25 cellular contexts compared by ENCODE assay signal in the genomic region with DNA sequence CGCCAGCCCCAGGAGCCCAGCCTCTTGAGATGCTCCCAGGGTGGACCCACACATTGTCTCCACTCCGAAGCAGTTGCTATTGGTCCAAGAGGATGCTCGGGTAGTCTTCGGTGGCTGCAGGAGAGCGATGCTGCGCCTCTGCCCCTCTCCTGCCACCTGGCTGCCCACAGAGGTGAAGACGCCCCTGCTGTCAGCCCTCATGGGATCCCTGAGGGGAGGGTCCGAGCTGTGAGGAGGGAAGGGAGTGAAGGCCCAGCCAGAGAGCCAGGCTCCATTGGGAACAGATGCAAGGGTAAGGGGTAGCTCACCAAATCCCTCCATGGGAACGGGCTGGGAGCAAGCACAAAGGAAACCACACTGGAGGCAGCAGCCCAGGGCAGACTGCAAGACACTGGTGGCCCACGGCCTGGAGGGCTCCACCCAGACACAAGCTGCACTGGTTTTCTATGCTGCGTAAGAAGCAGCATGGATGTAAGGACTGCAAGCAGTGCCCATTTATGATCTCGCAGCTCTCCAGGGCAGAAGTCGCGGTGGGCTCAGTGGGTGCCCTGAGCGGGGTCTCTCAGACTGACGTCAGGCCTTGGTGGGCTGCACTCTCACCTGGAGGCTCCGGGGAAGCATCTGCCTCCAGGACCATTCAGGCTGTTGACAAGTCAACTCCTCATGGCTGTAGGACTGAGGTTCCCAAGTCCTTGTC. TPM values are rescaled to one million over a fixed set of nuclear protein-coding genes. Genes with fewer than 3 reads are reported as not detected.
DNase-seq lines count a peak whose midpoint lies in the region; ATAC-seq, FAIRE-seq and TF ChIP-seq lines count a peak whose summit lies in the region.
"Had no signal": no experiment of that assay in that cellular context is flagged by ENCODE, and none has a peak within 500 bp of the region (broad histone marks: within the 10 kb centered on the region; RNA-seq: fewer than 3 reads in every experiment).

No MANE protein-coding gene starts in this region.

- H3K4me3 ChIP-seq in BLaER1 treated with 17β-estradiol and CSF1 and Interleukin-3, amounts not matched to agents 10 nM and 100 nM = no peak overlapping the region
- H3K4me3 ChIP-seq in CD4-positive, CD25-positive, alpha-beta regulatory T cell (ENCODE audit: low read depth, low read length) = no peak overlapping the region
- H3K4me3 ChIP-seq in H1 (ENCODE audit: extremely low read depth in 1 of 4, insufficient read depth in 2 of 4, low read depth in 3 of 4, low read length in 4 of 4) (no peak overlapping the region), neural progenitor cell (no peak overlapping the region), small intestine (ENCODE audit: low read depth in 1 of 2, low read length in 2 of 2) (no peak overlapping the region)
- H3K4me3 ChIP-seq: ovary, stomach, transverse colon had no signal

- no peak overlapping the region for H4K8ac ChIP-seq in H1 (ENCODE audit: extremely low read depth, insufficient read depth, low read length)

- no peaks in the 10 kb centered on the region for H3K79me2 ChIP-seq in H1 (ENCODE audit: control insufficient read depth in 1 of 2, insufficient read depth in 2 of 2, low read length in 2 of 2)
- no peaks in the 10 kb centered on the region for H3K79me2 ChIP-seq in neural progenitor cell (ENCODE audit: low read depth)

- H3K4me2 ChIP-seq in BLaER1 treated with 17β-estradiol and CSF1 and Interleukin-3, amounts not matched to agents 10 nM and 100 nM = peak overlapping the region in 7 of 11 experiments; percentile 90 to 99 (median 96); a peak in 13 of 22 replicates
- H3K4me2 ChIP-seq in H1 (ENCODE audit: insufficient read depth in 1 of 2, low read depth in 2 of 2, low read length in 2 of 2) = no peak overlapping the region
- no peak overlapping the region for H3K4me2 ChIP-seq in neural progenitor cell
- H3K4me2 ChIP-seq: SK-N-SH had no signal

- peaks cover 0 to 17% (median 0%) of the 10 kb centered on the region in 11 experiments; a peak in 2 of 22 replicates for H3K27me3 ChIP-seq in BLaER1 treated with 17β-estradiol and CSF1 and Interleukin-3, amounts not matched to agents 10 nM and 100 nM
- no peaks in the 10 kb centered on the region for H3K27me3 ChIP-seq in CD4-positive, CD25-positive, alpha-beta regulatory T cell (ENCODE audit: control insufficient read depth, insufficient read depth, low read length)
- peaks cover 0 to 2% (median 0%) of the 10 kb centered on the region in 4 experiments; a peak in 1 of 7 replicates for H3K27me3 ChIP-seq in H1 (replicated peaks in 1 of 4; ENCODE audit: control insufficient read depth in 3 of 4, extremely low read depth in 1 of 4, insufficient read depth in 3 of 4, low read length in 3 of 4)
- H3K27me3 ChIP-seq in neural progenitor cell = no peaks in the 10 kb centered on the region
- peaks cover 0 to 2% of the 10 kb centered on the region in 2 donors for H3K27me3 ChIP-seq in small intestine (ENCODE audit: control insufficient read depth in 2 of 2, insufficient read depth in 2 of 2, low read length in 2 of 2)
- H3K27me3 ChIP-seq: ovary, stomach, transverse colon had no signal

- H3K4me1 ChIP-seq in BLaER1 treated with 17β-estradiol and CSF1 and Interleukin-3, amounts not matched to agents 10 nM and 100 nM = peaks cover 35 to 61% (median 45%) of the 10 kb centered on the region in 10 experiments
- peaks cover 4% of the 10 kb centered on the region for H3K4me1 ChIP-seq in CD4-positive, CD25-positive, alpha-beta regulatory T cell (ENCODE audit: control insufficient read depth, insufficient read depth, low read length, poor library complexity, severe bottlenecking)
- H3K4me1 ChIP-seq in H1 (replicated peaks in 1 of 4; ENCODE audit: control insufficient read depth in 3 of 4, insufficient read depth in 4 of 4, low read length in 3 of 4) = no peaks in the 10 kb centered on the region
- H3K4me1 ChIP-seq in neural progenitor cell = no peaks in the 10 kb centered on the region
- peaks cover 0 to 3% of the 10 kb centered on the region in 2 donors for H3K4me1 ChIP-seq in small intestine (ENCODE audit: control insufficient read depth in 2 of 2, insufficient read depth in 1 of 2, low read depth in 1 of 2, low read length in 1 of 2)

- FAIRE-seq in H1 (lab: Jason Lieb, UNC) = no peak
- FAIRE-seq in small intestine (lab: Jason Lieb, UNC) = no peak
- FAIRE-seq: G401.6 had no signal

- H3K27ac ChIP-seq in BLaER1 treated with 17β-estradiol and CSF1 and Interleukin-3, amounts not matched to agents 10 nM and 100 nM = peak overlapping the region in 1 of 11 experiments; percentile 85; a peak in 1 of 22 replicates
- H3K27ac ChIP-seq in CD4-positive, CD25-positive, alpha-beta regulatory T cell (ENCODE audit: insufficient read depth, low read length, poor library complexity, severe bottlenecking) = no peak overlapping the region
- H3K27ac ChIP-seq in H1 (ENCODE audit: low read depth, low read length) = no peak overlapping the region
- no peak overlapping the region for H3K27ac ChIP-seq in neural progenitor cell
- H3K27ac ChIP-seq in small intestine (ENCODE audit: low read depth in 1 of 2, low read length in 1 of 2) = no peak overlapping the region
- H3K27ac ChIP-seq: ovary, transverse colon had no signal

- DNase-seq in CD4-positive, CD25-positive, alpha-beta regulatory T cell = peak in 1 of 3 donors; percentile 6
- DNase-seq in H1 (ENCODE audit: low read depth in 1 of 2, low spot score in 2 of 2) = no peak
- DNase-seq in neural progenitor cell (ENCODE audit: low spot score) = no peak
- DNase-seq in SKM-1 (lab: John Stamatoyannopoulos, UW; ENCODE audit: unreplicated experiment) = no peak
- DNase-seq in small intestine = no peak
- DNase-seq: activated CD4-positive, alpha-beta memory T cell treated with anti-CD3 and anti-CD28 coated beads for 36 hours; activated T-cell treated with anti-CD3 and anti-CD28 coated beads, Interleukin-2, amount 50 U/mL, for 24 hours; cerebellar nuclear complex; HFFc6; mesenchymal stem cell; NCI-H1092; NCI-H187 treated with DMSO at 0.1 percent for 48 hours; NCI-H69; ovary; RPMI8226; SK-N-SH; transverse colon had no signal

- no peak overlapping the region for H3K14ac ChIP-seq in H1 (ENCODE audit: insufficient read length)

- peaks cover 0 to 22% (median 11%) of the 10 kb centered on the region in 11 experiments; a peak in 17 of 22 replicates for H3K9me3 ChIP-seq in BLaER1 treated with 17β-estradiol and CSF1 and Interleukin-3, amounts not matched to agents 10 nM and 100 nM (replicated peaks in 1 of 11)
- H3K9me3 ChIP-seq in CD4-positive, CD25-positive, alpha-beta regulatory T cell (ENCODE audit: control insufficient read depth in 2 of 2, low read length in 2 of 2) = no peaks in the 10 kb centered on the region
- no peaks in the 10 kb centered on the region; a peak in 1 of 4 replicates for H3K9me3 ChIP-seq in H1 (ENCODE audit: insufficient read depth in 2 of 2, low read depth in 1 of 2, low read length in 1 of 2)
- H3K9me3 ChIP-seq in neural progenitor cell (ENCODE audit: low read depth) = no peaks in the 10 kb centered on the region
- H3K9me3 ChIP-seq in small intestine (ENCODE audit: control insufficient read depth, low read depth) = no peaks in the 10 kb centered on the region
- H3K9me3 ChIP-seq: ovary, SK-N-SH, stomach, transverse colon had no signal

- H3K27me3 Mint-ChIP-seq in CD4-positive, CD25-positive, alpha-beta regulatory T cell = no peaks in the 10 kb centered on the region
- no peaks in the 10 kb centered on the region for H3K27me3 Mint-ChIP-seq in neural progenitor cell (ENCODE audit: insufficient read depth, low read depth)
- H3K27me3 Mint-ChIP-seq: activated T-cell treated with anti-CD3 and anti-CD28 coated beads, Interleukin-2, amount 50 U/mL, for 24 hours had no signal

- H3K9ac ChIP-seq in BLaER1 treated with 17β-estradiol and CSF1 and Interleukin-3, amounts not matched to agents 10 nM and 100 nM = no peak overlapping the region
- H3K9ac ChIP-seq in H1 (replicated peaks in 1 of 4; ENCODE audit: extremely low read depth in 1 of 4, low read depth in 3 of 4, low read length in 3 of 4) (no peak overlapping the region), neural progenitor cell (no peak overlapping the region)
- H3K9ac ChIP-seq: SK-N-SH had no signal

- H3K36me3 ChIP-seq in BLaER1 treated with 17β-estradiol and CSF1 and Interleukin-3, amounts not matched to agents 10 nM and 100 nM = no peaks in the 10 kb centered on the region
- no peaks in the 10 kb centered on the region for H3K36me3 ChIP-seq in CD4-positive, CD25-positive, alpha-beta regulatory T cell (ENCODE audit: control insufficient read depth, insufficient read depth, low read length)
- H3K36me3 ChIP-seq in H1 (ENCODE audit: control insufficient read depth in 2 of 4, insufficient read depth in 4 of 4, low read length in 3 of 4) (no peaks in the 10 kb centered on the region), neural progenitor cell (no peaks in the 10 kb centered on the region), small intestine (ENCODE audit: control insufficient read depth in 2 of 2, insufficient read depth in 2 of 2, low read length in 2 of 2) (no peaks in the 10 kb centered on the region)
- H3K36me3 ChIP-seq: ovary, transverse colon had no signal

- no peak overlapping the region for H2BK5ac ChIP-seq in H1 (ENCODE audit: low read depth, low read length)

- H3K4ac ChIP-seq in H1 (replicated peaks; ENCODE audit: insufficient read length, low read depth, low read length) = no peak overlapping the region

- H3K79me1 ChIP-seq in H1 (ENCODE audit: low read depth, low read length) = no peaks in the 10 kb centered on the region

- peaks cover 7% of the 10 kb centered on the region for H3K36me3 Mint-ChIP-seq in CD4-positive, CD25-positive, alpha-beta regulatory T cell
- H3K36me3 Mint-ChIP-seq in neural progenitor cell = no peaks in the 10 kb centered on the region
- H3K36me3 Mint-ChIP-seq: activated CD4-positive, alpha-beta memory T cell treated with anti-CD3 and anti-CD28 coated beads for 36 hours had no signal

- no peaks in the 10 kb centered on the region for H3F3A ChIP-seq in neural progenitor cell (ENCODE audit: low read depth)

- TF ChIP-seq CTCF in H1 (IDR thresholded peaks at IDR 0.05; ENCODE audit: control extremely low read depth in 1 of 3, insufficient read depth in 1 of 3, low read depth in 1 of 3, low read length in 3 of 3) = peak in 2 of 3 experiments; percentile 3 to 20; a peak in 2 of 4 replicates
- TF ChIP-seq CTCF in neural progenitor cell (IDR thresholded peaks at IDR 0.05) = no peak

- no peak overlapping the region for H4K91ac ChIP-seq in H1 (replicated peaks; ENCODE audit: insufficient read length, low read length)

- POLR2A ChIA-PET in H1 (lab: Charles Lee; ENCODE audit: partially characterized antibody) = interaction anchor here (0.6 to 1.1 kb wide), 3 partner anchors 60 to 174 kb away, joined by 3 to 5 read pairs (median 3); no protein-coding TSS in a partner anchor

- H3K23me2 ChIP-seq in H1 (ENCODE audit: low read depth, low read length) = no peaks in the 10 kb centered on the region

- H4K5ac ChIP-seq in H1 (ENCODE audit: insufficient read length, low read depth, low read length) = no peak overlapping the region

- WGBS in H1 (ENCODE audit: extremely low coverage in 1 of 2, insufficient coverage in 1 of 2, insufficient read length in 1 of 2, insufficient replicate concordance in 2 of 2, low coverage in 1 of 2, low lambda C conversion rate in 2 of 2, missing lambda C conversion rate in 1 of 2), 2 experiments = 84% methylated on average over 17 of the region's 17 CpGs; no CpG with 5 or more reads in 1 of the 2 experiments
- WGBS in small intestine, 3 donors = 88 to 92% (median 91%) methylated on average over 17 of the region's 17 CpGs

- H3K9me3 Mint-ChIP-seq in CD4-positive, CD25-positive, alpha-beta regulatory T cell = peaks cover 0 to 2% (median 0%) of the 10 kb centered on the region in 7 donors
- peaks cover 6% of the 10 kb centered on the region for H3K9me3 Mint-ChIP-seq in neural progenitor cell
- H3K9me3 Mint-ChIP-seq: activated T-cell treated with anti-CD3 and anti-CD28 coated beads, Interleukin-2, amount 50 U/mL, for 24 hours; T-helper 2 cell treated with Interferon-gamma antibody and Interleukin-4, amounts not matched to agents 5 μg/mL and 100 μg/mL, for 36 hours had no signal

- TF ChIP-seq EP300 in H1 (IDR thresholded peaks at IDR 0.05; ENCODE audit: borderline replicate concordance in 1 of 2, low read depth in 2 of 2, low read length in 2 of 2) = no peak

- peak overlapping the region in 2 of 3 donors; percentile 20 to 35 for H3K27ac Mint-ChIP-seq in CD4-positive, CD25-positive, alpha-beta regulatory T cell
- peak overlapping the region; percentile 13 for H3K27ac Mint-ChIP-seq in neural progenitor cell
- H3K27ac Mint-ChIP-seq: activated CD4-positive, alpha-beta memory T cell treated with anti-CD3 and anti-CD28 coated beads for 36 hours; activated T-cell treated with anti-CD3 and anti-CD28 coated beads, Interleukin-2, amount 50 U/mL, for 24 hours; HFFc6 had no signal

- no peak for TF ChIP-seq POLR2A in H1 (IDR thresholded peaks at IDR 0.05; ENCODE audit: control extremely low read depth in 1 of 2, low read depth in 2 of 2, low read length in 2 of 2)

- ATAC-seq in CD4-positive, CD25-positive, alpha-beta regulatory T cell (ENCODE audit: low read depth in 2 of 2) = no peak
- ATAC-seq in GM19455 (IDR thresholded peaks at IDR 0.05; ENCODE audit: unreplicated experiment) (no peak), HG02981 (IDR thresholded peaks at IDR 0.05; ENCODE audit: unreplicated experiment) (no peak)

- no peak overlapping the region for H2BK15ac ChIP-seq in H1 (ENCODE audit: low read length)

- H2BK120ac ChIP-seq in H1 (replicated peaks; ENCODE audit: low read depth, low read length) = no peak overlapping the region

- H4K20me1 ChIP-seq in BLaER1 treated with 17β-estradiol and CSF1 and Interleukin-3, amounts not matched to agents 10 nM and 100 nM = 0 out of 22 replicates have a peak, but pooled peaks cover 0 to 4% (median 0%) of the 10 kb centered on the region in 11 experiments
- H4K20me1 ChIP-seq in H1 (replicated peaks in 1 of 2; ENCODE audit: control insufficient read depth in 1 of 2, insufficient read depth in 2 of 2, low read length in 2 of 2) (no peaks in the 10 kb centered on the region), neural progenitor cell (ENCODE audit: low read depth) (no peaks in the 10 kb centered on the region)

- no peak overlapping the region for H2AK5ac ChIP-seq in H1 (ENCODE audit: low read depth, low read length)

- no peak overlapping the region for H2AFZ ChIP-seq in H1 (ENCODE audit: low read length)
- H2AFZ ChIP-seq in neural progenitor cell (replicated peaks) = no peak overlapping the region

- no peak overlapping the region for H3K4me3 Mint-ChIP-seq in CD4-positive, CD25-positive, alpha-beta regulatory T cell
- H3K4me3 Mint-ChIP-seq in neural progenitor cell = no peak overlapping the region
- H3K4me3 Mint-ChIP-seq: activated CD4-positive, alpha-beta memory T cell treated with anti-CD3 and anti-CD28 coated beads for 36 hours; activated T-cell treated with anti-CD3 and anti-CD28 coated beads, Interleukin-2, amount 50 U/mL, for 24 hours; HFFc6; T-helper 2 cell treated with Interferon-gamma antibody and Interleukin-4, amounts not matched to agents 5 μg/mL and 100 μg/mL, for 36 hours had no signal

- no peak overlapping the region for H3K23ac ChIP-seq in H1 (ENCODE audit: insufficient read length)

- no peak for TF ChIP-seq RAD21 in H1 (IDR thresholded peaks at IDR 0.05 in 1 of 2, conservative IDR thresholded peaks at IDR 0.05 in 1 of 2; ENCODE audit: low read depth in 2 of 2, low read length in 2 of 2)

- peaks cover 0 to 11% (median 0%) of the 10 kb centered on the region in 4 donors for H3K4me1 Mint-ChIP-seq in CD4-positive, CD25-positive, alpha-beta regulatory T cell
- no peaks in the 10 kb centered on the region for H3K4me1 Mint-ChIP-seq in neural progenitor cell

- no peak overlapping the region for H3K56ac ChIP-seq in H1 (replicated peaks; ENCODE audit: insufficient read length, low read depth, low read length)

- H3K18ac ChIP-seq in H1 (ENCODE audit: extremely low read depth, low read length) = no peak overlapping the region

- H2BK12ac ChIP-seq in H1 (ENCODE audit: low read depth, low read length) = no peak overlapping the region

- no peak overlapping the region for H2BK20ac ChIP-seq in H1 (ENCODE audit: low read length)

- CTCF ChIA-PET in H1 (lab: Charles Lee; ENCODE audit: partially characterized antibody) = interaction anchor here (1.0 to 3.8 kb wide), 11 partner anchors 9 to 148 kb away, joined by 3 to 34 read pairs (median 5); no protein-coding TSS in a partner anchor

RNA-seq across cellular contexts. Expression of a gene that starts 15.7 kb away (rescaled TPM):
- 60.0 TPM for total RNA-seq in CD4-positive, CD25-positive, alpha-beta regulatory T cell
- 10 to 100 TPM; 13.8 to 60.7 (median 31.0) TPM for polyA plus RNA-seq in CD4-positive, CD25-positive, alpha-beta regulatory T cell
- not detected in 2 replicates for total RNA-seq in H1 (2021; fragmentation: NEBNext Ultra II Directional; extraction: Animal tissue kit (Norgen Biotek cat#: 25700))
- not detected in 2 replicates for polyA plus RNA-seq in H1 (2011; rRNA removed)
- polyA plus RNA-seq in H1 (2011; cell fraction: cytosol; rRNA removed) = not detected
- not detected for polyA plus RNA-seq in H1 (2011; cell fraction: nucleus; rRNA removed)
- 0.13 to 0.16 TPM in 2 of 4 replicates, not detected in the others for polyA plus RNA-seq in H1 (2012, experiment 1 of 2)
- not detected for polyA plus RNA-seq in H1 (2012, experiment 2 of 2)
- polyA plus RNA-seq in H1 (2013, experiment 1 of 2) = not detected
- polyA plus RNA-seq in H1 (2013, experiment 2 of 2) = not detected
- not detected in 2 replicates for polyA minus RNA-seq in H1 (2011; rRNA and poly(A)+ RNA removed)
- polyA minus RNA-seq in H1 (2011; cell fraction: cytosol; rRNA and poly(A)+ RNA removed) = not detected
- polyA minus RNA-seq in H1 (2011; cell fraction: nucleus; rRNA and poly(A)+ RNA removed) = not detected
- 0.19 TPM in 1 of 2 replicates, not detected in the other for total RNA-seq in neural progenitor cell (ENCODE audit: low replicate concordance)
- polyA plus RNA-seq in small intestine = under 1 TPM in 1 of 3 donors, not detected in 2; 0.36 TPM
- total RNA-seq: HFFc6, myocyte had no signal

RNA-seq across cellular contexts. Expression of a gene that starts 15.8 kb away (rescaled TPM):
- total RNA-seq in CD4-positive, CD25-positive, alpha-beta regulatory T cell = 41.8 TPM
- 10 to 100 TPM; 11.9 to 16.8 (median 15.1) TPM for polyA plus RNA-seq in CD4-positive, CD25-positive, alpha-beta regulatory T cell
- not detected in 2 replicates for total RNA-seq in H1 (2021; fragmentation: NEBNext Ultra II Directional; extraction: Animal tissue kit (Norgen Biotek cat#: 25700))
- polyA plus RNA-seq in H1 (2011; rRNA removed) (not detected in 2 replicates), small intestine (under 1 TPM in 2 of 3 donors, not detected in 1; 0.22 to 0.58 TPM)
- not detected for polyA plus RNA-seq in H1 (2011; cell fraction: cytosol; rRNA removed)
- polyA plus RNA-seq in H1 (2011; cell fraction: nucleus; rRNA removed) = not detected
- not detected in 4 replicates for polyA plus RNA-seq in H1 (2012, experiment 1 of 2)
- not detected for polyA plus RNA-seq in H1 (2012, experiment 2 of 2)
- not detected for polyA plus RNA-seq in H1 (2013, experiment 1 of 2)
- polyA plus RNA-seq in H1 (2013, experiment 2 of 2) = not detected
- not detected in 2 replicates for polyA minus RNA-seq in H1 (2011; rRNA and poly(A)+ RNA removed)
- not detected for polyA minus RNA-seq in H1 (2011; cell fraction: cytosol; rRNA and poly(A)+ RNA removed)
- not detected for polyA minus RNA-seq in H1 (2011; cell fraction: nucleus; rRNA and poly(A)+ RNA removed)
- total RNA-seq in neural progenitor cell (ENCODE audit: low replicate concordance) = 0.19 TPM in 1 of 2 replicates, not detected in the other
- total RNA-seq: HFFc6, kidney epithelial cell, myocyte had no signal

RNA-seq across cellular contexts. Expression of a gene that starts 47.1 kb away (rescaled TPM):
- 0.20 TPM for total RNA-seq in CD4-positive, CD25-positive, alpha-beta regulatory T cell
- polyA plus RNA-seq in CD4-positive, CD25-positive, alpha-beta regulatory T cell = under 1 TPM; 0.13 to 0.47 (median 0.30) TPM
- 0.23 and 0.56 TPM in 2 replicates for total RNA-seq in H1 (2021; fragmentation: NEBNext Ultra II Directional; extraction: Animal tissue kit (Norgen Biotek cat#: 25700))
- polyA plus RNA-seq in H1 (2011; rRNA removed) (0.41 and 0.51 TPM in 2 replicates), small intestine (10 to 100 TPM in 1 of 3 donors, 1 to 10 TPM in 1, under 1 TPM in 1; 0.89 to 16.4 (median 2.4) TPM)
- 0.34 TPM for polyA plus RNA-seq in H1 (2011; cell fraction: cytosol; rRNA removed)
- 0.34 TPM for polyA plus RNA-seq in H1 (2011; cell fraction: nucleus; rRNA removed)
- 0.15 to 0.42 TPM (median 0.37 TPM) in 3 of 4 replicates, not detected in the other for polyA plus RNA-seq in H1 (2012, experiment 1 of 2)
- polyA plus RNA-seq in H1 (2012, experiment 2 of 2) = 0.08 TPM
- polyA plus RNA-seq in H1 (2013, experiment 1 of 2) = 0.26 TPM
- 0.42 TPM for polyA plus RNA-seq in H1 (2013, experiment 2 of 2)
- polyA minus RNA-seq in H1 (2011; rRNA and poly(A)+ RNA removed) = 0.13 TPM in 1 of 2 replicates, not detected in the other
- polyA minus RNA-seq in H1 (2011; cell fraction: cytosol; rRNA and poly(A)+ RNA removed) = 0.59 TPM
- polyA minus RNA-seq in H1 (2011; cell fraction: nucleus; rRNA and poly(A)+ RNA removed) = 0.40 TPM
- total RNA-seq in neural progenitor cell (ENCODE audit: low replicate concordance) = 2.2 TPM in 1 of 2 replicates, not detected in the other
- total RNA-seq: HFFc6, kidney epithelial cell, myocyte had no signal
- polyA plus RNA-seq: SK-N-SH had no signal

RNA-seq across cellular contexts. Expression of a gene that starts 59.6 kb away (rescaled TPM):
- 156 TPM for total RNA-seq in CD4-positive, CD25-positive, alpha-beta regulatory T cell
- 10 to 100 TPM; 13.2 to 35.4 (median 16.2) TPM for polyA plus RNA-seq in CD4-positive, CD25-positive, alpha-beta regulatory T cell
- total RNA-seq in H1 (2021; fragmentation: NEBNext Ultra II Directional; extraction: Animal tissue kit (Norgen Biotek cat#: 25700)) = 238 and 240 TPM in 2 replicates
- polyA plus RNA-seq in H1 (2011; rRNA removed) = 309 and 386 TPM in 2 replicates
- polyA plus RNA-seq in H1 (2011; cell fraction: cytosol; rRNA removed) = 189 TPM
- 205 TPM for polyA plus RNA-seq in H1 (2011; cell fraction: nucleus; rRNA removed)
- polyA plus RNA-seq in H1 (2012, experiment 1 of 2) = 237 to 356 TPM (median 324 TPM) in 4 replicates
- polyA plus RNA-seq in H1 (2012, experiment 2 of 2) = 408 TPM
- polyA plus RNA-seq in H1 (2013, experiment 1 of 2) = 299 TPM
- polyA plus RNA-seq in H1 (2013, experiment 2 of 2) = 331 TPM
- polyA minus RNA-seq in H1 (2011; rRNA and poly(A)+ RNA removed) = 242 and 320 TPM in 2 replicates
- polyA minus RNA-seq in H1 (2011; cell fraction: cytosol; rRNA and poly(A)+ RNA removed) = 169 TPM
- polyA minus RNA-seq in H1 (2011; cell fraction: nucleus; rRNA and poly(A)+ RNA removed) = 74.6 TPM
- 87.6 and 181 TPM in 2 replicates for total RNA-seq in neural progenitor cell (ENCODE audit: low replicate concordance)
- polyA plus RNA-seq in small intestine = 100 to 1,000 TPM in 1 of 3 donors, 10 to 100 TPM in 2; 11.0 to 231 (median 37.3) TPM

Comparison
In these comparisons a context has a peak if more than half of its experiments do, and no peak if none do; other contexts are left out.
1. H3K4me2 ChIP-seq: peak in BLaER1 treated with 17β-estradiol and CSF1 and Interleukin-3, amounts not matched to agents 10 nM and 100 nM (7 of 11); none in H1 (0 of 2) and neural progenitor cell (single experiment).
2. RNA of a gene that starts 15.7 kb away (total RNA-seq): 60.0 TPM in CD4-positive, CD25-positive, alpha-beta regulatory T cell (single experiment); not detected in H1 and 0.19 TPM in neural progenitor cell; every median in the first group is over 10 times any median in the second.
3. RNA of a gene that starts 15.8 kb away (total RNA-seq): 41.8 TPM in CD4-positive, CD25-positive, alpha-beta regulatory T cell (single experiment); not detected in H1 and 0.19 TPM in neural progenitor cell; every median in the first group is over 10 times any median in the second.